In genomic region chr10:99429521-99430095, GRCh38 we compare ENCODE assay signal across 1 cellular context.
TF ChIP-seq lines count a peak whose summit lies in the region.

No MANE protein-coding gene starts in this region.

TF ChIP-seq in HEK293, 187 proteins besides CTCF, POLR2A, EP300 and RAD21 (continued from another document):
- TF ChIP-seq ZNF350 (tag by site-specific recombination; IDR thresholded peaks at IDR 0.05) (no peak), KLF1 (tag by site-specific recombination; IDR thresholded peaks at IDR 0.05) (no peak), ZNF391 (tag by site-specific recombination; IDR thresholded peaks at IDR 0.05; ENCODE audit: borderline replicate concordance, low read depth) (no peak), TRIM28 (IDR thresholded peaks at IDR 0.05; ENCODE audit: borderline replicate concordance, low read length) (no peak), ZNF148 (tag by site-specific recombination; IDR thresholded peaks at IDR 0.05; ENCODE audit: borderline replicate concordance) (no peak), ZNF366 (tag by site-specific recombination; conservative IDR thresholded peaks at IDR 0.05) (no peak), BCL6B (tag by site-specific recombination; IDR thresholded peaks at IDR 0.05) (no peak)
